In the genomic region with DNA sequence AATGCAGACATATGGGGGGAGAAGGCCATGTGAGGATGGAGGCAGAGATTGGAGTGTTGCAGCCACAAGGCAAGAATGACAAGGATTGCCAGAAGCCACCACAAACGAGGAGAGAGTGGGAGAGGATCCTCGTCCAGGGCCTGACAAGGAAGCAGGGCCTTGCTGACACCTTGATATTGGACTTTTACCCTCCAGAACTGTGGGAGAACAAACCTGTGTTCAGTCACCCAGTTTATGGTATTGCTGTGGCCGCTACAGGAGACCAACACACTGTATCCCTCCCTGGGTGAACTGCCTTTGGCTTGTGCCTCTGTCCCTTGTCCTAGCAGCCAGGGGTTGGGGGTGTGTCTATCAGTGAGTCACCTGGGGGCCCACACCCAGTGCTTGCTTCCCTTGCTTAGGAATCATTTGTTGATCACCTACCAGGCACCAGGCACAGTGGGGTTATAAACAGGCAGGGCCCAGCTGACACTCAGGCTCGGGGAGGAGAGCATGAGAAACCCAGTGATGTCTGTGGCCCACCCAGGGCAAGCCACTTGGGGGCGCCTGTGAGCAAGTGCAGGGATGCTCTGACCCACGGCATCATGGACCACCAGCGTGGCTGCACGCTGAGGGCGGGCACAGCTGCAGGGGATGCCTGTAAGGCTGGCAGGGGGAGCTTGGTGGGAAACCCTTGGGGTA, we compare ENCODE assay signal across 1 cellular context.
A peak's percentile ranks its signal among the peaks of the same experiment; 100 is the strongest.
TF ChIP-seq lines count a peak whose summit lies in the region.

No MANE protein-coding gene starts in this region.

TF ChIP-seq in H1, 55 proteins besides CTCF, POLR2A, EP300 and RAD21:
- TF ChIP-seq SIX5 (IDR thresholded peaks at IDR 0.05; ENCODE audit: low read depth, low read length) (no peak), SIRT6 (IDR thresholded peaks at IDR 0.05; ENCODE audit: low read length) (no peak), JUN (IDR thresholded peaks at IDR 0.05; ENCODE audit: low read depth, low read length) (no peak), CHD2 (IDR thresholded peaks at IDR 0.05; ENCODE audit: low read length) (no peak), GTF2F1 (IDR thresholded peaks at IDR 0.05; ENCODE audit: borderline replicate concordance, low read depth, low read length) (no peak), RFX5 (IDR thresholded peaks at IDR 0.05; ENCODE audit: borderline replicate concordance, low read depth, low read length) (no peak), YY1 (IDR thresholded peaks at IDR 0.05; ENCODE audit: low read depth, low read length) (peak; percentile 55; the same call in 1 of the 2 replicates), ASH2L (IDR thresholded peaks at IDR 0.05; ENCODE audit: low read length) (no peak), TEAD4 (IDR thresholded peaks at IDR 0.05; ENCODE audit: low read depth, low read length) (no peak), JUND (IDR thresholded peaks at IDR 0.05; ENCODE audit: low read length) (no peak), SUZ12 (IDR thresholded peaks at IDR 0.05; ENCODE audit: low read length) (no peak), NRF1 (IDR thresholded peaks at IDR 0.05; ENCODE audit: low read depth, low read length) (no peak), ZNF274 (IDR thresholded peaks at IDR 0.05; ENCODE audit: borderline replicate concordance, extremely low read depth, low read length) (no peak), HDAC6 (IDR thresholded peaks at IDR 0.05; ENCODE audit: low read depth, low read length) (no peak), RBBP5 (IDR thresholded peaks at IDR 0.05; ENCODE audit: borderline replicate concordance, low read depth, low read length) (no peak), SIN3A (conservative IDR thresholded peaks at IDR 0.05 in 1 of 2, IDR thresholded peaks at IDR 0.05 in 1 of 2; ENCODE audit: low read depth in 1 of 2, low read length in 2 of 2) (no peak), SAP30 (IDR thresholded peaks at IDR 0.05; ENCODE audit: insufficient read depth, insufficient replicate concordance, low read length) (no peak), KDM4A (IDR thresholded peaks at IDR 0.05; ENCODE audit: low read depth, low read length, severe bottlenecking) (no peak), POLR2AphosphoS5 (IDR thresholded peaks at IDR 0.05; ENCODE audit: low read depth, low read length) (no peak), EZH2 (IDR thresholded peaks at IDR 0.05; ENCODE audit: low read depth, low read length, severe bottlenecking) (no peak), CBX5 (IDR thresholded peaks at IDR 0.05; ENCODE audit: low read depth, low read length) (no peak), PHF8 (conservative IDR thresholded peaks at IDR 0.05; ENCODE audit: low read depth, low read length) (no peak), SP4 (IDR thresholded peaks at IDR 0.05; ENCODE audit: low read length) (no peak), CREB1 (IDR thresholded peaks at IDR 0.05) (peak; percentile 51; the same call in 1 of the 2 replicates), GABPA (IDR thresholded peaks at IDR 0.05; ENCODE audit: borderline replicate concordance, insufficient read depth, low read length) (0 out of 2 replicates have a peak, but pooled peaks have one; percentile 43), KDM1A (IDR thresholded peaks at IDR 0.05; ENCODE audit: borderline replicate concordance, low read length) (no peak), CTBP2 (IDR thresholded peaks at IDR 0.05; ENCODE audit: borderline replicate concordance, insufficient read depth, insufficient read length, low read length) (no peak), TBP (IDR thresholded peaks at IDR 0.05; ENCODE audit: low read depth, low read length) (no peak)
- TF ChIP-seq, protein P1, sequence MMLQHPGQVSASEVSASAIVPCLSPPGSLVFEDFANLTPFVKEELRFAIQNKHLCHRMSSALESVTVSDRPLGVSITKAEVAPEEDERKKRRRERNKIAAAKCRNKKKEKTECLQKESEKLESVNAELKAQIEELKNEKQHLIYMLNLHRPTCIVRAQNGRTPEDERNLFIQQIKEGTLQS (IDR thresholded peaks at IDR 0.05; ENCODE audit: insufficient read depth, low read depth, low read length): no peak
- TF ChIP-seq, protein P2, sequence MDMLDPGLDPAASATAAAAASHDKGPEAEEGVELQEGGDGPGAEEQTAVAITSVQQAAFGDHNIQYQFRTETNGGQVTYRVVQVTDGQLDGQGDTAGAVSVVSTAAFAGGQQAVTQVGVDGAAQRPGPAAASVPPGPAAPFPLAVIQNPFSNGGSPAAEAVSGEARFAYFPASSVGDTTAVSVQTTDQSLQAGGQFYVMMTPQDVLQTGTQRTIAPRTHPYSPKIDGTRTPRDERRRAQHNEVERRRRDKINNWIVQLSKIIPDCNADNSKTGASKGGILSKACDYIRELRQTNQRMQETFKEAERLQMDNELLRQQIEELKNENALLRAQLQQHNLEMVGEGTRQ (IDR thresholded peaks at IDR 0.05; ENCODE audit: low read length): no peak
- TF ChIP-seq, protein P3, sequence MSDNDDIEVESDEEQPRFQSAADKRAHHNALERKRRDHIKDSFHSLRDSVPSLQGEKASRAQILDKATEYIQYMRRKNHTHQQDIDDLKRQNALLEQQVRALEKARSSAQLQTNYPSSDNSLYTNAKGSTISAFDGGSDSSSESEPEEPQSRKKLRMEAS (IDR thresholded peaks at IDR 0.05): peak; percentile 49; the same call in 1 of the 2 replicates
- TF ChIP-seq, protein P4, sequence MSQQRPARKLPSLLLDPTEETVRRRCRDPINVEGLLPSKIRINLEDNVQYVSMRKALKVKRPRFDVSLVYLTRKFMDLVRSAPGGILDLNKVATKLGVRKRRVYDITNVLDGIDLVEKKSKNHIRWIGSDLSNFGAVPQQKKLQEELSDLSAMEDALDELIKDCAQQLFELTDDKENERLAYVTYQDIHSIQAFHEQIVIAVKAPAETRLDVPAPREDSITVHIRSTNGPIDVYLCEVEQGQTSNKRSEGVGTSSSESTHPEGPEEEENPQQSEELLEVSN (IDR thresholded peaks at IDR 0.05): no peak
